Comparison of ENCODE assay signal across 21 cellular contexts in genomic region chr6:167073679-167074274, GRCh38. TPM values are rescaled to one million over a fixed set of nuclear protein-coding genes. Genes with fewer than 3 reads are reported as not detected.
DNase-seq lines count a peak whose midpoint lies in the region; ATAC-seq, FAIRE-seq and TF ChIP-seq lines count a peak whose summit lies in the region.
"Had no signal": no experiment of that assay in that cellular context is flagged by ENCODE, and none has a peak within 500 bp of the region (broad histone marks: within the 10 kb centered on the region; RNA-seq: fewer than 3 reads in every experiment).

No MANE protein-coding gene starts in this region.

- no TSS peak for BruUV-seq in HepG2 (replicated peaks; lab: Mats Ljungman, UMichigan)

- ATAC-seq in HepG2 (no peak), right lobe of liver (no peak), activated B cell treated with CpG ODN at 0.5 μM for 24 hours (ENCODE audit: low read depth) (peak; percentile 71), GM18519 (IDR thresholded peaks at IDR 0.05; ENCODE audit: low FRiP score, unreplicated experiment) (no peak), GM21529 (IDR thresholded peaks at IDR 0.05; ENCODE audit: unreplicated experiment) (no peak)
- ATAC-seq: Right ventricle myocardium inferior, SK-N-SH treated with all-trans-retinoic acid at 6 μM for 48 hours had no signal

- in situ Hi-C loops in HepG2 (cut with HindIII; ENCODE audit: extremely low pct_ligation_motif_present, low pct_unique_long_range_greater_than_20kb), result no loop called here

- no peak for TF ChIP-seq CTCF in HepG2 (CRISPR knock-in tag; IDR thresholded peaks at IDR 0.05)
- TF ChIP-seq CTCF in right lobe of liver (IDR thresholded peaks at IDR 0.05), result no peak
- no peak for TF ChIP-seq CTCF in activated B cell treated with CpG ODN at 0.5 μM for 24 hours (IDR thresholded peaks at IDR 0.05)

- intact Hi-C loops in HepG2 (cut with micrococcal nuclease; ENCODE audit: unreplicated experiment) (no loop called here), right lobe of liver (cut with DNase I) (no loop called here), activated B cell treated with CpG ODN at 0.5 μM for 24 hours (cut with micrococcal nuclease) (no loop called here)

- H3K4me1 ChIP-seq in HepG2 (ENCODE audit: insufficient read depth, low read length), result peaks cover 26% of the 10 kb centered on the region
- no peaks in the 10 kb centered on the region for H3K4me1 ChIP-seq in right lobe of liver
- H3K4me1 ChIP-seq: HAP-1, Peyer's patch had no signal

- peaks cover 9% of the 10 kb centered on the region for H3K9me3 Mint-ChIP-seq in activated B cell treated with CpG ODN at 0.5 μM for 24 hours

- no peak overlapping the region for H2AFZ ChIP-seq in HepG2 (ENCODE audit: low read length)

- H3K36me3 Mint-ChIP-seq in activated B cell treated with CpG ODN at 0.5 μM for 24 hours (ENCODE audit: low read depth), result peaks cover 7% of the 10 kb centered on the region

- no peak for TF ChIP-seq EP300 in HepG2 (IDR thresholded peaks at IDR 0.05; ENCODE audit: low read depth in 2 of 2, low read length in 2 of 2)
- no peak for TF ChIP-seq EP300 in HepG2 (CRISPR knock-in tag; IDR thresholded peaks at IDR 0.05; ENCODE audit: borderline replicate concordance)

- no peaks in the 10 kb centered on the region for H3K79me2 ChIP-seq in HepG2 (ENCODE audit: insufficient read depth, low read length)

- no peak for DNase-seq in HepG2 (ENCODE audit: low spot score)
- no peak for DNase-seq in right lobe of liver
- peak; percentile 70 for DNase-seq in MV-4-11 (lab: John Stamatoyannopoulos, UW)
- DNase-seq in activated B cell treated with CpG ODN at 0.5 μM for 24 hours, result no peak
- DNase-seq in activated CD4-positive, CD25-positive, alpha-beta regulatory T cell (lab: John Stamatoyannopoulos, UW), result no peak
- DNase-seq in NCI-H1436 (lab: John Stamatoyannopoulos, UW), result no peak
- DNase-seq: IMR-90, NCI-H1048, NCI-H146, NCI-H2081, NCI-H748 treated with DMSO at 0.1 percent for 48 hours, Peyer's patch had no signal

- H3K9ac ChIP-seq in HepG2 (ENCODE audit: insufficient read depth, low read depth, low read length), result no peak overlapping the region

- no peaks in the 10 kb centered on the region for H4K20me1 ChIP-seq in HepG2 (ENCODE audit: insufficient read depth, low read length)

- no peak overlapping the region for H3K4me2 ChIP-seq in HepG2 (ENCODE audit: low read depth, low read length)

- FAIRE-seq in HepG2 (lab: Jason Lieb, UNC), result no peak

- peak overlapping the region; percentile 48 for H3K27ac Mint-ChIP-seq in activated B cell treated with CpG ODN at 0.5 μM for 24 hours

- CTCF ChIA-PET in HepG2 (lab: Yijun Ruan, JAX; ENCODE audit: low intra/inter-chr PET ratio, low total read pairs), result no interaction called here
- CTCF ChIA-PET in activated B cell treated with CpG ODN at 0.5 μM for 24 hours (lab: Charles Lee), result interaction anchor here (2.0 to 2.1 kb wide), 2 partner anchors 26 to 68 kb away, joined by 6 to 7 read pairs; no protein-coding TSS in a partner anchor

- TF ChIP-seq RAD21 in HepG2 (CRISPR knock-in tag; IDR thresholded peaks at IDR 0.05), result no peak

- TF ChIP-seq POLR2A in HepG2 (IDR thresholded peaks at IDR 0.05; ENCODE audit: insufficient read depth in 1 of 2, low read depth in 2 of 2, low read length in 2 of 2), result no peak
- no peak for TF ChIP-seq POLR2A in right lobe of liver (IDR thresholded peaks at IDR 0.05)

- H3K27ac ChIP-seq in HepG2 (ENCODE audit: extremely low read length, insufficient read depth, low read length) (no peak overlapping the region), right lobe of liver (no peak overlapping the region)
- H3K27ac ChIP-seq: C4-2B, Peyer's patch had no signal

- no peaks in the 10 kb centered on the region for H3K27me3 Mint-ChIP-seq in activated B cell treated with CpG ODN at 0.5 μM for 24 hours

- H3K27me3 ChIP-seq in HepG2 (ENCODE audit: control insufficient read depth in 1 of 2, insufficient read depth in 2 of 2, low read length in 2 of 2) (peaks cover 0 to 2% of the 10 kb centered on the region in 2 experiments; a peak in 1 of 5 replicates), right lobe of liver (no peaks in the 10 kb centered on the region)
- H3K27me3 ChIP-seq: Peyer's patch had no signal

- peaks cover 44% of the 10 kb centered on the region for H3K4me1 Mint-ChIP-seq in activated B cell treated with CpG ODN at 0.5 μM for 24 hours

- H3K9me3 ChIP-seq in HepG2 (ENCODE audit: low read length) (0 out of 2 replicates have a peak, but pooled peaks cover 4% of the 10 kb centered on the region), right lobe of liver (no peaks in the 10 kb centered on the region)
- H3K9me3 ChIP-seq: HAP-1 had no signal

- POLR2A ChIA-PET in HepG2 (lab: Yijun Ruan, JAX) (no interaction called here), activated B cell treated with CpG ODN at 0.5 μM for 24 hours (lab: Charles Lee) (interaction anchor here (1.0 to 2.6 kb wide), 4 partner anchors 17 to 48 kb away, joined by 3 to 14 read pairs (median 7); no protein-coding TSS in a partner anchor)

- H3K4me3 ChIP-seq in HepG2 (replicated peaks in 1 of 3; ENCODE audit: insufficient read depth in 1 of 3, low read depth in 2 of 3, low read length in 3 of 3) (no peak overlapping the region), right lobe of liver (no peak overlapping the region)
- H3K4me3 ChIP-seq: HAP-1, Peyer's patch had no signal

- no peak overlapping the region for H3K4me3 Mint-ChIP-seq in activated B cell treated with CpG ODN at 0.5 μM for 24 hours

- no peaks in the 10 kb centered on the region for H3K36me3 ChIP-seq in HepG2 (replicated peaks in 1 of 2; ENCODE audit: control insufficient read depth in 1 of 2, insufficient read depth in 2 of 2, low read length in 2 of 2)
- no peaks in the 10 kb centered on the region for H3K36me3 ChIP-seq in right lobe of liver
- H3K36me3 ChIP-seq: HAP-1, Peyer's patch had no signal

TF ChIP-seq in HepG2, 621 proteins besides CTCF, POLR2A, EP300 and RAD21:
- no peak for TF ChIP-seq ZNF557 (CRISPR knock-in tag; IDR thresholded peaks at IDR 0.05)
- no peak for TF ChIP-seq E2F5 (CRISPR knock-in tag; conservative IDR thresholded peaks at IDR 0.05)
- no peak for TF ChIP-seq RNF2 (conservative IDR thresholded peaks at IDR 0.05; ENCODE audit: low read depth)
- no peak for TF ChIP-seq SRSF4 (IDR thresholded peaks at IDR 0.05; ENCODE audit: low read depth, low read length, poor library complexity, severe bottlenecking)
- 0 out of 2 replicates have a peak, but pooled peaks have one; percentile 21 for TF ChIP-seq CEBPB (IDR thresholded peaks at IDR 0.05; ENCODE audit: borderline replicate concordance, low read depth, low read length)
- no peak for TF ChIP-seq DMAP1 (CRISPR knock-in tag; IDR thresholded peaks at IDR 0.05)
- TF ChIP-seq, protein P1, sequence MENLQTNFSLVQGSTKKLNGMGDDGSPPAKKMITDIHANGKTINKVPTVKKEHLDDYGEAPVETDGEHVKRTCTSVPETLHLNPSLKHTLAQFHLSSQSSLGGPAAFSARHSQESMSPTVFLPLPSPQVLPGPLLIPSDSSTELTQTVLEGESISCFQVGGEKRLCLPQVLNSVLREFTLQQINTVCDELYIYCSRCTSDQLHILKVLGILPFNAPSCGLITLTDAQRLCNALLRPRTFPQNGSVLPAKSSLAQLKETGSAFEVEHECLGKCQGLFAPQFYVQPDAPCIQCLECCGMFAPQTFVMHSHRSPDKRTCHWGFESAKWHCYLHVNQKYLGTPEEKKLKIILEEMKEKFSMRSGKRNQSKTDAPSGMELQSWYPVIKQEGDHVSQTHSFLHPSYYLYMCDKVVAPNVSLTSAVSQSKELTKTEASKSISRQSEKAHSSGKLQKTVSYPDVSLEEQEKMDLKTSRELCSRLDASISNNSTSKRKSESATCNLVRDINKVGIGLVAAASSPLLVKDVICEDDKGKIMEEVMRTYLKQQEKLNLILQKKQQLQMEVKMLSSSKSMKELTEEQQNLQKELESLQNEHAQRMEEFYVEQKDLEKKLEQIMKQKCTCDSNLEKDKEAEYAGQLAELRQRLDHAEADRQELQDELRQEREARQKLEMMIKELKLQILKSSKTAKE (CRISPR knock-in tag; IDR thresholded peaks at IDR 0.05; ENCODE audit: borderline replicate concordance), result no peak
- TF ChIP-seq RFX3 (CRISPR knock-in tag; IDR thresholded peaks at IDR 0.05), result no peak
TF ChIP-seq in HepG2: peak in this region for 1.

RNA-seq across cellular contexts. Expression of gene CCR6, which starts 49.1 kb away (rescaled TPM):
- total RNA-seq in HepG2 (2016; rRNA removed; fragmentation: Illumina TruSeq; extraction: Trizol) (4.2 and 4.5 TPM in 2 replicates), right lobe of liver (under 1 TPM in 3 of 6 experiments, not detected in 3; 0.06 to 0.58 (median 0.12) TPM), activated B cell treated with CpG ODN at 0.5 μM for 24 hours (26.2 and 28.9 TPM in 2 replicates)
- 0.10 TPM in 1 of 2 replicates, not detected in the other for total RNA-seq in HepG2 (2016; cell fraction: cytosol; rRNA removed; fragmentation: Illumina TruSeq; extraction: Trizol; ENCODE audit: low read depth)
- 4.0 and 4.5 TPM in 2 replicates for total RNA-seq in HepG2 (2016; cell fraction: insoluble cytoplasmic fraction; rRNA removed; fragmentation: Illumina TruSeq; extraction: Trizol)
- 1.2 and 1.3 TPM in 2 replicates for total RNA-seq in HepG2 (2016; cell fraction: membrane; rRNA removed; fragmentation: Illumina TruSeq; extraction: Trizol)
- total RNA-seq in HepG2 (2016; cell fraction: nucleus; rRNA removed; fragmentation: Illumina TruSeq; extraction: Trizol), result 0.56 and 1.4 TPM in 2 replicates
- 8.7 and 11.3 TPM in 2 replicates for polyA plus RNA-seq in HepG2 (2011; rRNA removed)
- polyA plus RNA-seq in HepG2 (2011; cell fraction: cytosol; rRNA removed), result 11.0 and 18.6 TPM in 2 replicates
- 3.2 and 3.5 TPM in 2 replicates for polyA plus RNA-seq in HepG2 (2011; cell fraction: nucleus; rRNA removed)
- 9.4 and 18.5 TPM in 2 replicates for polyA plus RNA-seq in HepG2 (2012)
- polyA plus RNA-seq in HepG2 (2016; cell fraction: cytosol; fragmentation: Illumina TruSeq; extraction: Trizol; ENCODE audit: low read depth), result 0.07 and 0.20 TPM in 2 replicates
- 2.7 and 3.0 TPM in 2 replicates for polyA plus RNA-seq in HepG2 (2016; cell fraction: insoluble cytoplasmic fraction; fragmentation: Illumina TruSeq; extraction: Trizol; ENCODE audit: low read depth)
- polyA plus RNA-seq in HepG2 (2016; cell fraction: membrane; fragmentation: Illumina TruSeq; extraction: Trizol; ENCODE audit: low read depth), result 0.43 and 0.55 TPM in 2 replicates
- 1.1 and 2.3 TPM in 2 replicates for polyA plus RNA-seq in HepG2 (2016; cell fraction: nucleus; fragmentation: Illumina TruSeq; extraction: Trizol; ENCODE audit: insufficient read depth, low read depth)
- polyA minus RNA-seq in HepG2 (2011; rRNA and poly(A)+ RNA removed; ENCODE audit: low replicate concordance), result 31.5 TPM in 1 of 2 replicates, not detected in the other
- polyA minus RNA-seq in HepG2 (2011; cell fraction: cytosol; rRNA and poly(A)+ RNA removed), result 9.9 and 14.7 TPM in 2 replicates
- polyA minus RNA-seq in HepG2 (2011; cell fraction: nucleus; rRNA and poly(A)+ RNA removed), result 0.77 and 1.4 TPM in 2 replicates
- total RNA-seq: A172, Daoy, IMR-90, NCI-H460, Right ventricle myocardium inferior had no signal
- polyA plus RNA-seq: IMR-90 had no signal
